Comparison of ENCODE assay signal across 8 cellular contexts in the genomic region with DNA sequence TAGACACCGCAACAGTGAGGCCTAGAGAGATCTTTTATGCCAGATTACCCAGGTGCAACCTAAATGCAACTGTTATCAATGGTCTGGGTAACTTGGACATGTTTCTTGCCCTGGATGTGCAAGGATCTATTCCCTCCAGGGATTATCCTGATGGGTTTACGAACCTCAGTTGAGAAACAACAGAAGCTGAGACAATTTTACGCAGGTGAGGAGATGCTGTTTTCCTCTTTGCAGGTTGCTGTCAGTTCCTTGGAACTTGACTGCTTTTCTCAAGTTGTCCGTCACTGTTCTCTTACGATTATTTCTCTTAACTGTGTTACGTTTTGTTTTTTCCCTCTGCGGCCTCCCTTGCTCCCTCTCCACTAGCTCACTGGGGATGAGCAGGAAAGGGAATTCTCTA. TPM values are rescaled to one million over a fixed set of nuclear protein-coding genes. Genes with fewer than 3 reads are reported as not detected.
A peak's percentile ranks its signal among the peaks of the same experiment; 100 is the strongest.
DNase-seq lines count a peak whose midpoint lies in the region; ATAC-seq, FAIRE-seq and TF ChIP-seq lines count a peak whose summit lies in the region.

No MANE protein-coding gene starts in this region.

- H3K27me3 Mint-ChIP-seq in activated CD8-positive, alpha-beta memory T cell treated with anti-CD3 and anti-CD28 coated beads, Interleukin-2, amount 10 ng/mL, durations not matched to agents 7 days and 5 days, result no peaks in the 10 kb centered on the region
- H3K27me3 Mint-ChIP-seq in astrocyte (ENCODE audit: low read depth, unreplicated experiment), result no peaks in the 10 kb centered on the region

- H3K27ac Mint-ChIP-seq in activated CD8-positive, alpha-beta memory T cell treated with anti-CD3 and anti-CD28 coated beads, Interleukin-2, amount 10 ng/mL, durations not matched to agents 7 days and 5 days, result peak overlapping the region; percentile 97
- peak overlapping the region; percentile 96 for H3K27ac Mint-ChIP-seq in astrocyte (ENCODE audit: unreplicated experiment)

- H3K4me3 ChIP-seq in astrocyte (ENCODE audit: insufficient read depth, low read depth, low read length) (peak overlapping the region; percentile 78), right lobe of liver (peak overlapping the region; percentile 88 to 97 (median 93)), thoracic aorta (peak overlapping the region; percentile 92)

- H3K36me3 Mint-ChIP-seq in activated CD8-positive, alpha-beta memory T cell treated with anti-CD3 and anti-CD28 coated beads, Interleukin-2, amount 10 ng/mL, durations not matched to agents 7 days and 5 days, result peaks cover 43% of the 10 kb centered on the region
- peaks cover 5% of the 10 kb centered on the region for H3K36me3 Mint-ChIP-seq in astrocyte (ENCODE audit: low read depth, unreplicated experiment)

- no peaks in the 10 kb centered on the region for H3K27me3 ChIP-seq in astrocyte (ENCODE audit: insufficient read depth, low read length)
- H3K27me3 ChIP-seq in right lobe of liver, result no peaks in the 10 kb centered on the region
- no peaks in the 10 kb centered on the region for H3K27me3 ChIP-seq in thoracic aorta (replicated peaks; ENCODE audit: insufficient read depth)

- peak overlapping the region; percentile 93 for H3K4me3 Mint-ChIP-seq in activated CD8-positive, alpha-beta memory T cell treated with anti-CD3 and anti-CD28 coated beads, Interleukin-2, amount 10 ng/mL, durations not matched to agents 7 days and 5 days
- peak overlapping the region; percentile 99 for H3K4me3 Mint-ChIP-seq in astrocyte (ENCODE audit: unreplicated experiment)

- intact Hi-C loops in right lobe of liver (cut with DNase I), result no loop called here

- CTCF ChIA-PET in activated CD8-positive, alpha-beta memory T cell treated with anti-CD3 and anti-CD28 coated beads, Interleukin-2, amount 10 ng/mL, durations not matched to agents 7 days and 5 days (lab: Charles Lee), result interaction anchor here (0.8 to 10.6 kb wide), 11 partner anchors 10 to 310 kb away, joined by 3 to 134 read pairs (median 3); a partner anchor contains a TSS

- peak overlapping the region; percentile 95 for H3K9ac ChIP-seq in astrocyte (ENCODE audit: low read length)

- peaks cover 68% of the 10 kb centered on the region for H3K4me1 Mint-ChIP-seq in activated CD8-positive, alpha-beta memory T cell treated with anti-CD3 and anti-CD28 coated beads, Interleukin-2, amount 10 ng/mL, durations not matched to agents 7 days and 5 days
- H3K4me1 Mint-ChIP-seq in astrocyte (ENCODE audit: low read depth, unreplicated experiment), result peaks cover 20% of the 10 kb centered on the region

- H3K27ac ChIP-seq in astrocyte (ENCODE audit: low read depth, low read length) (peak overlapping the region; percentile 90), right lobe of liver (peak overlapping the region in 2 of 3 donors; percentile 95 to 96), thoracic aorta (peak overlapping the region; percentile 95 to 100)

- peaks cover 49% of the 10 kb centered on the region for H4K20me1 ChIP-seq in astrocyte (ENCODE audit: insufficient read depth, low read length)

- H3K9me3 ChIP-seq in astrocyte (ENCODE audit: insufficient read depth, low read depth, low read length), result no peaks in the 10 kb centered on the region
- H3K9me3 ChIP-seq in right lobe of liver, result no peaks in the 10 kb centered on the region
- no peaks in the 10 kb centered on the region for H3K9me3 ChIP-seq in thoracic aorta

- WGBS in right lobe of liver (ENCODE audit: insufficient coverage, low coverage, low lambda C conversion rate, missing lambda C conversion rate), result 71% methylated on average over 6 of the region's 7 CpGs

- DNase-seq in activated CD8-positive, alpha-beta memory T cell treated with anti-CD3 and anti-CD28 coated beads, Interleukin-2, amount 10 ng/mL, durations not matched to agents 7 days and 5 days, result no peak
- DNase-seq in activated CD8-positive, alpha-beta memory T cell treated with anti-CD3 and anti-CD28 coated beads, Interleukin-2, amount 50 U/mL, for 48 hours, result no peak
- no peak for DNase-seq in astrocyte (ENCODE audit: low read depth)
- no peak for DNase-seq in right lobe of liver
- DNase-seq in thoracic aorta (ENCODE audit: low spot score), result no peak
- DNase-seq in DMS79 (lab: John Stamatoyannopoulos, UW), result no peak
- DNase-seq in mucosa of gallbladder (ENCODE audit: low spot score), result no peak
- no peak for DNase-seq in NCI-H1417 treated with DMSO at 0.1 percent for 48 hours (lab: John Stamatoyannopoulos, UW)

- H3K4me2 ChIP-seq in astrocyte (ENCODE audit: low read length), result peak overlapping the region; percentile 89

- FAIRE-seq in astrocyte (lab: Jason Lieb, UNC), result no peak

- H2AFZ ChIP-seq in astrocyte (ENCODE audit: low read depth, low read length), result no peak overlapping the region

- TF ChIP-seq CTCF in astrocyte (IDR thresholded peaks at IDR 0.05; ENCODE audit: insufficient read depth, low read depth, low read length) (no peak), right lobe of liver (IDR thresholded peaks at IDR 0.05) (no peak), thoracic aorta (IDR thresholded peaks at IDR 0.05) (no peak)

- H3K36me3 ChIP-seq in astrocyte (ENCODE audit: insufficient read depth, low read length) (peaks cover 3% of the 10 kb centered on the region), right lobe of liver (peaks cover 0 to 3% (median 0%) of the 10 kb centered on the region in 4 donors), thoracic aorta (no peaks in the 10 kb centered on the region)

- H3K79me2 ChIP-seq in astrocyte (ENCODE audit: insufficient read depth, low read length), result peaks cover 75% of the 10 kb centered on the region

- H3K9me3 Mint-ChIP-seq in activated CD8-positive, alpha-beta memory T cell treated with anti-CD3 and anti-CD28 coated beads, Interleukin-2, amount 10 ng/mL, durations not matched to agents 7 days and 5 days (ENCODE audit: low read depth), result no peaks in the 10 kb centered on the region
- H3K9me3 Mint-ChIP-seq in astrocyte (ENCODE audit: unreplicated experiment), result peaks cover 3% of the 10 kb centered on the region

- no peak for TF ChIP-seq POLR2A in right lobe of liver (IDR thresholded peaks at IDR 0.05)

- peaks cover 31% of the 10 kb centered on the region for H3K4me1 ChIP-seq in astrocyte (ENCODE audit: insufficient read depth, low read length)
- H3K4me1 ChIP-seq in right lobe of liver, result peaks cover 0 to 47% (median 18%) of the 10 kb centered on the region in 4 donors
- H3K4me1 ChIP-seq in thoracic aorta (ENCODE audit: control insufficient read depth in 1 of 2, low read depth in 2 of 2), result peaks cover 45 to 62% of the 10 kb centered on the region in 2 donors

- ATAC-seq in activated CD8-positive, alpha-beta memory T cell treated with anti-CD3 and anti-CD28 coated beads, Interleukin-2, amount 10 ng/mL, durations not matched to agents 7 days and 5 days, result no peak
- ATAC-seq in right lobe of liver (no peak), thoracic aorta (ENCODE audit: insufficient number of reproducible peaks, low FRiP score, low read depth) (no peak)

RNA-seq across cellular contexts. Expression of a gene that starts 1.4 kb away (rescaled TPM):
- 10 to 100 TPM; 33.4 to 35.4 TPM for total RNA-seq in activated CD8-positive, alpha-beta memory T cell treated with anti-CD3 and anti-CD28 coated beads, Interleukin-2, amount 10 ng/mL, durations not matched to agents 7 days and 5 days
- total RNA-seq in astrocyte, result 23.6 and 26.3 TPM in 2 replicates
- 1 to 10 TPM; 4.9 to 6.9 (median 6.7) TPM for total RNA-seq in right lobe of liver
- 10 to 100 TPM; 18.0 to 31.5 TPM for total RNA-seq in thoracic aorta
- 21.9 TPM for total RNA-seq in mucosa of gallbladder

RNA-seq across cellular contexts. Expression of a gene that starts 36.1 kb away (rescaled TPM):
- total RNA-seq in activated CD8-positive, alpha-beta memory T cell treated with anti-CD3 and anti-CD28 coated beads, Interleukin-2, amount 10 ng/mL, durations not matched to agents 7 days and 5 days, result 100 to 1,000 TPM; 302 to 331 TPM
- total RNA-seq in astrocyte (93.4 and 105 TPM in 2 replicates), right lobe of liver (10 to 100 TPM; 49.3 to 69.1 (median 60.9) TPM), thoracic aorta (100 to 1,000 TPM; 103 to 111 TPM), mucosa of gallbladder (157 TPM)
